8 cellular contexts compared by ENCODE assay signal in the genomic region with DNA sequence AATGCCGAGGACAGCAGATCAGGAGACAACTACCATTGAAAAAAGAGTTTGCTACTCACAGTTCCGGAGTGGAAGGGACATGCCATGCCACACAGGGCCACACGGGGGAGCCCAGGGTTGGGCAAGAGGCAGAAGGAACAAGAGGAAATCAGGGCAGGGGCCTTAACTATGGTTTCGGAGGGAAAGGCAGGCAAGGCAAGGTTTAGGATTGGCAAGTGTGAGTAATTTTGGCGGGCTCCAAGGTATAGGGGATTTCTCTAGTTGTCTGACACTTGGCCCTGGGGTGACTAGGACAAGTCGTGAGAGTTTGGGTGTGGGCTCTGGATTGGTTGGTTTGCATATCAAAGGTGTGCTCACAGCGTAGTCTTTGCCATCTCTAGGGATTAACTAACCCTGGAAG. TPM values are rescaled to one million over a fixed set of nuclear protein-coding genes. Genes with fewer than 3 reads are reported as not detected.
DNase-seq lines count a peak whose midpoint lies in the region; ATAC-seq and TF ChIP-seq lines count a peak whose summit lies in the region.

No MANE protein-coding gene starts in this region.

- H3K4me3 Mint-ChIP-seq in mesothelial cell of epicardium, result no peak overlapping the region
- H3K4me3 Mint-ChIP-seq in stimulated activated effector memory CD8-positive, alpha-beta T cell treated with anti-CD3 and anti-CD28 coated beads, Interleukin-12 subunit alpha, Interleukin-12 subunit beta, amount 100 ng/mL, for 72 hours, result no peak overlapping the region

- H3K27ac Mint-ChIP-seq in mesothelial cell of epicardium, result no peak overlapping the region
- H3K27ac Mint-ChIP-seq in stimulated activated effector memory CD8-positive, alpha-beta T cell treated with anti-CD3 and anti-CD28 coated beads, Interleukin-12 subunit alpha, Interleukin-12 subunit beta, amount 100 ng/mL, for 72 hours, result no peak overlapping the region

- H3K36me3 Mint-ChIP-seq in mesothelial cell of epicardium, result no peaks in the 10 kb centered on the region
- no peaks in the 10 kb centered on the region for H3K36me3 Mint-ChIP-seq in stimulated activated effector memory CD8-positive, alpha-beta T cell treated with anti-CD3 and anti-CD28 coated beads, Interleukin-12 subunit alpha, Interleukin-12 subunit beta, amount 100 ng/mL, for 72 hours

- TF ChIP-seq CTCF in coronary artery (IDR thresholded peaks at IDR 0.05) (peak; percentile 35), mesothelial cell of epicardium (IDR thresholded peaks at IDR 0.05; ENCODE audit: unreplicated experiment) (peak; percentile 77)

- no peaks in the 10 kb centered on the region for H3K9me3 Mint-ChIP-seq in mesothelial cell of epicardium
- H3K9me3 Mint-ChIP-seq in stimulated activated effector memory CD8-positive, alpha-beta T cell treated with anti-CD3 and anti-CD28 coated beads, Interleukin-12 subunit alpha, Interleukin-12 subunit beta, amount 100 ng/mL, for 72 hours, result no peaks in the 10 kb centered on the region

- H3K27me3 Mint-ChIP-seq in mesothelial cell of epicardium (ENCODE audit: low read depth), result peaks cover 12% of the 10 kb centered on the region

- DNase-seq in G401 (ENCODE audit: low spot score) (peak; percentile 39), NAMALWA (ENCODE audit: low spot score) (peak; percentile 31), coronary artery (ENCODE audit: low spot score) (no peak), mesothelial cell of epicardium (ENCODE audit: low spot score in 2 of 2, unreplicated experiment in 2 of 2) (peak; percentile 42 to 81), mesenteric fat pad (ENCODE audit: low spot score) (no peak)
- peak; percentile 40 to 69 for DNase-seq in activated CD4-positive, alpha-beta T cell treated with anti-CD3 and anti-CD28 coated beads for 4 hours
- peak; percentile 68 to 88 for DNase-seq in stimulated activated effector memory CD8-positive, alpha-beta T cell treated with anti-CD3 and anti-CD28 coated beads, Interleukin-12 subunit alpha, Interleukin-12 subunit beta, amount 100 ng/mL, for 72 hours (ENCODE audit: low spot score in 2 of 2)

- H3K4me1 Mint-ChIP-seq in mesothelial cell of epicardium, result peaks cover 8% of the 10 kb centered on the region
- peaks cover 20% of the 10 kb centered on the region for H3K4me1 Mint-ChIP-seq in stimulated activated effector memory CD8-positive, alpha-beta T cell treated with anti-CD3 and anti-CD28 coated beads, Interleukin-12 subunit alpha, Interleukin-12 subunit beta, amount 100 ng/mL, for 72 hours

- in situ Hi-C loops in G401 (cut with HindIII; ENCODE audit: low sequenced_read_pairs), result no loop called here

- no peak overlapping the region for H3K4me3 ChIP-seq in coronary artery

- peak; percentile 81 for ATAC-seq in stimulated activated effector memory CD8-positive, alpha-beta T cell treated with anti-CD3 and anti-CD28 coated beads, Interleukin-12 subunit alpha, Interleukin-12 subunit beta, amount 100 ng/mL, for 72 hours
- ATAC-seq in HG03039 (IDR thresholded peaks at IDR 0.05; ENCODE audit: unreplicated experiment), result no peak

- H3K27ac ChIP-seq in coronary artery, result no peak overlapping the region

RNA-seq across cellular contexts. Expression of a gene that starts 27.0 kb away (rescaled TPM):
- not detected in 2 replicates for total RNA-seq in G401 (2014; rRNA removed; shearing (Covaris generic))
- 2.3 to 2.6 TPM (median 2.5 TPM) in 3 replicates for total RNA-seq in mesothelial cell of epicardium
- total RNA-seq in mesenteric fat pad, result 3.1 TPM

RNA-seq across cellular contexts. Expression of a gene that starts 28.8 kb away (rescaled TPM):
- 0.07 TPM in 1 of 2 replicates, not detected in the other for total RNA-seq in G401 (2014; rRNA removed; shearing (Covaris generic))
- total RNA-seq in mesothelial cell of epicardium (0.18 to 0.27 TPM (median 0.25 TPM) in 3 replicates), mesenteric fat pad (34.5 TPM)

Comparison
In these comparisons a context has a peak if more than half of its experiments do, and no peak if none do; other contexts are left out.
1. DNase-seq: peak in G401 (single experiment), NAMALWA (single experiment), activated CD4-positive, alpha-beta T cell treated with anti-CD3 and anti-CD28 coated beads for 4 hours (2 of 2), mesothelial cell of epicardium (2 of 2) and stimulated activated effector memory CD8-positive, alpha-beta T cell treated with anti-CD3 and anti-CD28 coated beads, Interleukin-12 subunit alpha, Interleukin-12 subunit beta, amount 100 ng/mL, for 72 hours (2 of 2); none in coronary artery (single experiment) and mesenteric fat pad (single experiment).
2. RNA of a gene that starts 28.8 kb away (total RNA-seq): 34.5 TPM in mesenteric fat pad (single experiment); 0.18 to 0.27 TPM in mesothelial cell of epicardium and 0.07 TPM in G401; every median in the first group is over 10 times any median in the second.